Comparison of ENCODE assay signal across 8 cellular contexts in the genomic region with DNA sequence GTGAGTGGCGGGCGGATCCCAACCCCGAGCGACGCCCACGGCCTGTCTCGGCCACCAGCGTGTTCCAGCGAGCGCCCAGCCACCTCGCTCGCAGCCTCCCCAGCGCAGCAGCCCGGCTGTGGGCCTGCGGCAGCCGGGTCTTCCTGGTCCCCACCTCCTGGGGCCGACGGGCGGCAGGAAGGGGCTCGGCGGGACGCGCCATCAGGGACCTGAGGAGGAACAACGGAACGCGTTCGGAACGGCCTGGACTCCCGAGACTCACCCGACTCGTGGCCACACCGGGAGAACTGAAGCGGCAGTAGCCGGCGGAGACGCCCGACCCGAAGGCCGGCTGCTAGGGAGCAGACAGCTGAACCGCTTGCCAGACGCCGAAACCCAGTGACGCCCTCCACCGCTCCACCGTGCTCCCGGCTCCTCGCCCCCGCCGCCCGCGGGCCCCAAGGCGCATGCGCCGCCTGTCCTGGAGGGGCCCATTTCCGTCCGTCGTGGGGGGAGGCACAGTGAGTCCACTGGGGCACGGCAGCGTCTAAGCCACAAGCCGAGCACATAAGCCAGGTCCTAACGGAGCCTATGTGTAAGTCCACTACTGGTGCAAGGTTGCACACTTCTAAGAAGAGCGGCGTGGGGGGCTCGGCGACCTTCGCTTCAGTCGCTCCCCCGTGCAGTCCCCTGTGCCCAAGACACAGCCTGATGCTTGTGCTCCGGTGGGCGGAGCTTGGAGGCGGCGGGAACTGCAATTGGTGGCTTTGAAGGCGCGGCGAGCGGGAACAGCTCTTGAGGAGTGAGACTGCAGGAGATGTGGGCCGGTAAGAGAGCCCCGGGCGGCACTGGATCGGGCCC. TPM values are rescaled to one million over a fixed set of nuclear protein-coding genes. Genes with fewer than 3 reads are reported as not detected.
DNase-seq lines count a peak whose midpoint lies in the region; ATAC-seq and TF ChIP-seq lines count a peak whose summit lies in the region.

A gene with protein sequence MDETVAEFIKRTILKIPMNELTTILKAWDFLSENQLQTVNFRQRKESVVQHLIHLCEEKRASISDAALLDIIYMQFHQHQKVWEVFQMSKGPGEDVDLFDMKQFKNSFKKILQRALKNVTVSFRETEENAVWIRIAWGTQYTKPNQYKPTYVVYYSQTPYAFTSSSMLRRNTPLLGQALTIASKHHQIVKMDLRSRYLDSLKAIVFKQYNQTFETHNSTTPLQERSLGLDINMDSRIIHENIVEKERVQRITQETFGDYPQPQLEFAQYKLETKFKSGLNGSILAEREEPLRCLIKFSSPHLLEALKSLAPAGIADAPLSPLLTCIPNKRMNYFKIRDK (plus strand): TSS at position 743 of the 840 bp plus-strand sequence. CDS start 4,726 bp downstream, outside the sequence.
TSS of gene CMC2 (minus strand) at position 414 of the 840 bp plus-strand sequence. CDS start 9,491 bp downstream, outside the sequence.

- H3K9me3 Mint-ChIP-seq in activated CD4-positive, alpha-beta T cell treated with anti-CD3 and anti-CD28 coated beads, Interleukin-2, amount 10 ng/mL, durations not matched to agents 7 days and 5 days = no peaks in the 10 kb centered on the region

- H3K4me3 ChIP-seq in coronary artery = peak within 1 kb of the TSS; percentile 93

- CTCF ChIA-PET in activated CD4-positive, alpha-beta T cell treated with anti-CD3 and anti-CD28 coated beads, Interleukin-2, amount 10 ng/mL, durations not matched to agents 7 days and 5 days (lab: Charles Lee) = interaction anchor here (0.6 to 1.4 kb wide), 5 partner anchors 12 to 241 kb away, joined by 3 to 11 read pairs (median 3); partner anchors contain the start of gene ATMIN

- POLR2A ChIA-PET in activated CD4-positive, alpha-beta T cell treated with anti-CD3 and anti-CD28 coated beads, Interleukin-2, amount 10 ng/mL, durations not matched to agents 7 days and 5 days (lab: Charles Lee) = interaction anchor here (0.5 to 1.0 kb wide), 2 partner anchors 28 to 70 kb away, joined by 3 read pairs; partner anchors contain the start of gene C16orf46

- peak within 1 kb of the TSS; percentile 95 to 99 for H3K27ac ChIP-seq in coronary artery

- ATAC-seq in GM19372 (IDR thresholded peaks at IDR 0.05; ENCODE audit: low read depth, unreplicated experiment) = peak; percentile 79
- peak; percentile 76 for ATAC-seq in HG03521 (IDR thresholded peaks at IDR 0.05; ENCODE audit: unreplicated experiment)
- peak; percentile 88 for ATAC-seq in left colon

- H3K4me1 Mint-ChIP-seq in activated CD4-positive, alpha-beta T cell treated with anti-CD3 and anti-CD28 coated beads, Interleukin-2, amount 10 ng/mL, durations not matched to agents 7 days and 5 days = peaks cover 63% of the 10 kb centered on the region

- peak within 1 kb of the TSS; percentile 100 for H3K27ac Mint-ChIP-seq in activated CD4-positive, alpha-beta T cell treated with anti-CD3 and anti-CD28 coated beads, Interleukin-2, amount 10 ng/mL, durations not matched to agents 7 days and 5 days

- peaks cover 23% of the 10 kb centered on the region for H3K36me3 Mint-ChIP-seq in activated CD4-positive, alpha-beta T cell treated with anti-CD3 and anti-CD28 coated beads, Interleukin-2, amount 10 ng/mL, durations not matched to agents 7 days and 5 days (ENCODE audit: low read depth)

- H3K27me3 Mint-ChIP-seq in activated CD4-positive, alpha-beta T cell treated with anti-CD3 and anti-CD28 coated beads, Interleukin-2, amount 10 ng/mL, durations not matched to agents 7 days and 5 days = no peaks in the 10 kb centered on the region

- H3K4me3 Mint-ChIP-seq in activated CD4-positive, alpha-beta T cell treated with anti-CD3 and anti-CD28 coated beads, Interleukin-2, amount 10 ng/mL, durations not matched to agents 7 days and 5 days = peak within 1 kb of the TSS; percentile 89

- no peak for TF ChIP-seq CTCF in coronary artery (IDR thresholded peaks at IDR 0.05)

- peak; percentile 96 to 100 (median 99) for DNase-seq in C1 segment of cervical spinal cord (lab: John Stamatoyannopoulos, UW)
- DNase-seq in NCI-H69 (lab: John Stamatoyannopoulos, UW) = peak; percentile 95
- peak; percentile 98 for DNase-seq in activated CD4-positive, alpha-beta T cell treated with anti-CD3 and anti-CD28 coated beads, Interleukin-2, amount 10 ng/mL, durations not matched to agents 7 days and 5 days
- DNase-seq in coronary artery (ENCODE audit: low spot score) = peak; percentile 100
- peak; percentile 99 for DNase-seq in left colon
- peak; percentile 92 to 93 for DNase-seq in stimulated activated CD4-positive, alpha-beta T cell treated with anti-CD3 and anti-CD28 coated beads, Interleukin-1b, Interleukin-23, amount 100 ng/mL, for 4 hours (ENCODE audit: low read depth in 2 of 2)

- intact Hi-C loops in left colon (cut with DNase I, micrococcal nuclease) = no loop called here

RNA-seq across cellular contexts. Expression of the first gene that starts in this region (rescaled TPM):
- total RNA-seq in activated CD4-positive, alpha-beta T cell treated with anti-CD3 and anti-CD28 coated beads, Interleukin-2, amount 10 ng/mL, durations not matched to agents 7 days and 5 days = 10 to 100 TPM; 53.7 to 55.3 TPM
- 1 to 10 TPM; 7.7 to 9.7 TPM for total RNA-seq in left colon

RNA-seq across cellular contexts. Expression of gene CMC2, which starts in this region (rescaled TPM):
- 10 to 100 TPM; 90.3 to 99.7 TPM for total RNA-seq in activated CD4-positive, alpha-beta T cell treated with anti-CD3 and anti-CD28 coated beads, Interleukin-2, amount 10 ng/mL, durations not matched to agents 7 days and 5 days
- 10 to 100 TPM; 50.6 to 53.6 TPM for total RNA-seq in left colon

Comparison
In these comparisons a context has a peak if more than half of its experiments do, and no peak if none do; other contexts are left out.
1. Peak in every context shown above with its lines: DNase-seq, ATAC-seq, H3K4me3 ChIP-seq and H3K27ac ChIP-seq.
2. RNA of the first gene that starts in this region (total RNA-seq): 53.7 to 55.3 TPM in activated CD4-positive, alpha-beta T cell treated with anti-CD3 and anti-CD28 coated beads, Interleukin-2, amount 10 ng/mL, durations not matched to agents 7 days and 5 days; 7.7 to 9.7 TPM in left colon; every median in the first group is over 4 times any median in the second.